ENCODE assay signal across 18 cellular contexts in the genomic region with DNA sequence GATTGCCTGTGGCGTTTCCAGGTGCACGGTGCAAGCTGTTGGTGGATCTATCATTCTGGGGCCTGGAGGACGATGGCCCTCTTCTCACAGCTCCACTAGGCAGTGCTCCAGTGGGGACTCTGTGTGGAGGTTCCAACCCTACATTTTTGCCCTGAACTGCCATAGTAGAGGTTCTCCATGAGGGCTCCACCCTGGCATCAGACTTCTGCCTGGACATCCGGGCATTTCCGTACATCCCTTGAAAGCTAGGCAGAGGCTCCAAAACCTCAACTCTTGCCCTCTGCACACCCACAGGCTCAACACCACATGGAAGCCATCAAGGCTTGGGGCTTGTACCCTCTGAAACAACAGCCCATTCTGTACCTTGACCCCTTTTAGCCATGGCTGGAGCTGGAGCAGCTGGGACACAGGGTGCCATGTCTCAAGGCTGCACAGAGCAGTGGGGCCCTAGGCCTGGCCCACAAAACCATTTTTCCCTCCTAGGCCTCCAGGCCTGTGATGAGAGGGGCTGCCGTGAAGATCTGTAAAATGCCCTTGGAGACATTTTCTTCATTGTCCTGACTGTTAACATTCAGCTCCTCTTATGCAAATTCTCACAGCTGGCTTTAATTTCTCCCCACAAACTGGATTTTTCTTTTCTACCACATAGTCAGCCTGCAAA.
"Had no signal": no experiment of that assay in that cellular context is flagged by ENCODE, and none has a peak within 500 bp of the region (broad histone marks: within the 10 kb centered on the region; RNA-seq: fewer than 3 reads in every experiment).

No MANE protein-coding gene starts in this region.

- H3K27me3 Mint-ChIP-seq: naive thymus-derived CD8-positive, alpha-beta T cell; stimulated activated memory B cell treated with anti-CD40 and anti-IgM and Interleukin-4, amounts not matched to agents 10 μg/mL and 1 μg/mL and 100 μg/mL, for 72 hours; stimulated activated naive CD8-positive, alpha-beta T cell treated with anti-CD3 and anti-CD28 coated beads, Interleukin-15, Interleukin-2, amounts not matched to agents 100 ng/mL and 50 ng/mL, for 24 hours had no signal

- DNase-seq: dorsolateral prefrontal cortex; effector CD8-positive, alpha-beta T cell; foreskin melanocyte; heart right ventricle; hypothalamus; kidney glomerular epithelial cell; mucosa of descending colon; naive thymus-derived CD8-positive, alpha-beta T cell; psoas muscle; retina; right lobe of liver; stimulated activated CD4-positive, alpha-beta T cell treated with anti-CD3 and anti-CD28 coated beads, Interleukin-4, amount 100 ng/mL, for 1 hour; stimulated activated CD8-positive, alpha-beta memory T cell treated with anti-CD3 and anti-CD28 coated beads, Interleukin-4, amount 100 ng/mL, for 48 hours; tibial artery; upper lobe of left lung; uterus had no signal

- H3K4me3 Mint-ChIP-seq: stimulated activated memory B cell treated with anti-CD40 and anti-IgM and Interleukin-4, amounts not matched to agents 10 μg/mL and 1 μg/mL and 100 μg/mL, for 72 hours; stimulated activated naive CD8-positive, alpha-beta T cell treated with anti-CD3 and anti-CD28 coated beads, Interleukin-15, Interleukin-2, amounts not matched to agents 100 ng/mL and 50 ng/mL, for 24 hours had no signal

- H3K4me3 ChIP-seq: dorsolateral prefrontal cortex, heart right ventricle, mucosa of descending colon, psoas muscle, right lobe of liver, tibial artery, upper lobe of left lung, uterus had no signal

- ATAC-seq: heart right ventricle; mucosa of descending colon; naive thymus-derived CD8-positive, alpha-beta T cell; psoas muscle; right lobe of liver; stimulated activated memory B cell treated with anti-CD40 and anti-IgM and Interleukin-4, amounts not matched to agents 10 μg/mL and 1 μg/mL and 100 μg/mL, for 72 hours had no signal

- H3K27ac Mint-ChIP-seq: naive thymus-derived CD8-positive, alpha-beta T cell; stimulated activated memory B cell treated with anti-CD40 and anti-IgM and Interleukin-4, amounts not matched to agents 10 μg/mL and 1 μg/mL and 100 μg/mL, for 72 hours; stimulated activated naive CD8-positive, alpha-beta T cell treated with anti-CD3 and anti-CD28 coated beads, Interleukin-15, Interleukin-2, amounts not matched to agents 100 ng/mL and 50 ng/mL, for 24 hours had no signal
